In the genomic region with DNA sequence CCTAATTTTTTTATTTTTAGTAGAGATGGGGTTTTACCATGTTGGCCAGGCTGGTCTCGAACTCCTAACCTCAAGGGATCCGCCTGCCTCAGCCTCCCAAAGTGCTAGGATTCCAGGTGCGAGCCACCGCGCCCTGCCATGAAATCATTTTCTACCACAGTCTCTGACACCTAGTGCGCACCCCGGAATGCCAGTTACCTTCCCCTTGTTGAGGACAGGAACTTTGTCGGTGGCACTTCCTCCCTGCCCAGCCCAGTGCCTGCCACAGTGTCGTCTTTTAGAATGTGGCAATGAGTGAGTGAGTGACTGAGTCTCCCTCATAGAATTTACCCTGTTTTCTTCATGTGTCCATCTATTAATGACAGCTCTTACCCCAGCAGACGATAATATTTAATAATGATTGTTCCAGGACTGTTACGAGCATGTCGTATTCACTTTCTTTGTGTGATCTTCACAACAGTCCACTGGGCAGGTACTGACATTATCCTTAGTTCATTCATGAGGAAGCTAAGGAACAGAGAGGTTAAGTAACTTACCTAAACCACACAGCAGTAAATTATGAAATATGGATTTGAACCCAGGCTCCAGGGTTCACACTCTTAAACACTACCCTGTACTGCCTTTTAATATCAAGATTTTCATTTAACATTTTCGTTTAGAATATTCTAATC, we compare ENCODE assay signal across 11 cellular contexts. TPM values are rescaled to one million over a fixed set of nuclear protein-coding genes. Genes with fewer than 3 reads are reported as not detected.
A peak's percentile ranks its signal among the peaks of the same experiment; 100 is the strongest.
DNase-seq lines count a peak whose midpoint lies in the region; ATAC-seq, FAIRE-seq and TF ChIP-seq lines count a peak whose summit lies in the region.
"Had no signal": no experiment of that assay in that cellular context is flagged by ENCODE, and none has a peak within 500 bp of the region (broad histone marks: within the 10 kb centered on the region; RNA-seq: fewer than 3 reads in every experiment).

No MANE protein-coding gene starts in this region.

- peaks cover 11% of the 10 kb centered on the region for H3K36me3 Mint-ChIP-seq in activated CD4-positive, alpha-beta T cell treated with anti-CD3 and anti-CD28 coated beads, Interleukin-2, amount 10 ng/mL, durations not matched to agents 24 days and 14 days (ENCODE audit: low read depth)

- H3K27me3 ChIP-seq in RWPE2 (ENCODE audit: insufficient read depth, poor library complexity, severe bottlenecking) (no peaks in the 10 kb centered on the region), small intestine (ENCODE audit: control insufficient read depth in 2 of 2, insufficient read depth in 2 of 2, low read length in 2 of 2) (no peaks in the 10 kb centered on the region)

- intact Hi-C loops in activated CD4-positive, alpha-beta T cell treated with anti-CD3 and anti-CD28 coated beads, Interleukin-2, amount 10 ng/mL, durations not matched to agents 24 days and 14 days (cut with micrococcal nuclease): no loop called here

- H3K9me3 Mint-ChIP-seq in activated CD4-positive, alpha-beta T cell treated with anti-CD3 and anti-CD28 coated beads, Interleukin-2, amount 10 ng/mL, durations not matched to agents 24 days and 14 days: no peaks in the 10 kb centered on the region

- no peaks in the 10 kb centered on the region for H3K9me3 ChIP-seq in RWPE2 (ENCODE audit: severe bottlenecking)
- H3K9me3 ChIP-seq in small intestine (ENCODE audit: control insufficient read depth, low read depth): no peaks in the 10 kb centered on the region

- no peak for FAIRE-seq in small intestine (lab: Jason Lieb, UNC)

- peaks cover 26% of the 10 kb centered on the region for H3K4me1 Mint-ChIP-seq in activated CD4-positive, alpha-beta T cell treated with anti-CD3 and anti-CD28 coated beads, Interleukin-2, amount 10 ng/mL, durations not matched to agents 24 days and 14 days

- no peak overlapping the region for H3K4me3 ChIP-seq in RWPE2 (ENCODE audit: severe bottlenecking)
- H3K4me3 ChIP-seq in epithelial cell of esophagus (ENCODE audit: low read length): peak overlapping the region; percentile 78
- peak overlapping the region in 4 of 7 experiments; percentile 84 to 96 (median 91) for H3K4me3 ChIP-seq in skin epidermis
- H3K4me3 ChIP-seq in small intestine (ENCODE audit: low read depth in 1 of 2, low read length in 2 of 2): peak overlapping the region in 1 of 2 donors; percentile 89

- DNase-seq in activated CD4-positive, alpha-beta T cell treated with anti-CD3 and anti-CD28 coated beads, Interleukin-2, amount 10 ng/mL, durations not matched to agents 24 days and 14 days: no peak
- no peak for DNase-seq in activated CD4-positive, alpha-beta T cell treated with anti-CD3 and anti-CD28 coated beads, Interleukin-2, amount 50 U/mL, for 1 hour
- DNase-seq in RWPE2 (ENCODE audit: low spot score) (no peak), epithelial cell of esophagus (ENCODE audit: low read depth) (no peak), cerebellum (ENCODE audit: low spot score) (no peak), small intestine (no peak)
- DNase-seq: NCI-H2171 treated with DMSO at 0.1 percent for 48 hours had no signal

- TF ChIP-seq CTCF in RWPE2 (IDR thresholded peaks at IDR 0.05; ENCODE audit: poor library complexity, severe bottlenecking) (no peak), epithelial cell of esophagus (IDR thresholded peaks at IDR 0.05; ENCODE audit: insufficient read depth, low read depth, low read length, missing control alignments) (no peak)

- ATAC-seq in RWPE2 (ENCODE audit: low read depth) (no peak), GM18873 (IDR thresholded peaks at IDR 0.05; ENCODE audit: low FRiP score, unreplicated experiment) (no peak)

- peak overlapping the region; percentile 23 for H3K4me3 Mint-ChIP-seq in activated CD4-positive, alpha-beta T cell treated with anti-CD3 and anti-CD28 coated beads, Interleukin-2, amount 10 ng/mL, durations not matched to agents 24 days and 14 days

- peaks cover 24% of the 10 kb centered on the region for H3K4me1 ChIP-seq in RWPE2 (ENCODE audit: insufficient read depth, poor library complexity, severe bottlenecking)
- H3K4me1 ChIP-seq in small intestine (ENCODE audit: control insufficient read depth in 2 of 2, insufficient read depth in 1 of 2, low read depth in 1 of 2, low read length in 1 of 2): peaks cover 9% of the 10 kb centered on the region in 2 donors

- H3K27me3 Mint-ChIP-seq in activated CD4-positive, alpha-beta T cell treated with anti-CD3 and anti-CD28 coated beads, Interleukin-2, amount 10 ng/mL, durations not matched to agents 24 days and 14 days: no peaks in the 10 kb centered on the region

- H3K27ac ChIP-seq in RWPE2 (ENCODE audit: poor library complexity, severe bottlenecking) (peak overlapping the region; percentile 46), skin epidermis (peak overlapping the region in 17 of 21 experiments; percentile 0 to 98 (median 96)), small intestine (ENCODE audit: low read depth in 1 of 2, low read length in 1 of 2) (peak overlapping the region in 1 of 2 donors; percentile 86)

- WGBS in small intestine, 3 donors: 79 to 89% (median 79%) methylated on average over 13 of the region's 13 CpGs

- H3K36me3 ChIP-seq in RWPE2 (ENCODE audit: low read depth) (peaks cover 32% of the 10 kb centered on the region), small intestine (ENCODE audit: control insufficient read depth in 2 of 2, insufficient read depth in 2 of 2, low read length in 2 of 2) (no peaks in the 10 kb centered on the region)

- no peak overlapping the region for H3K27ac Mint-ChIP-seq in activated CD4-positive, alpha-beta T cell treated with anti-CD3 and anti-CD28 coated beads, Interleukin-2, amount 10 ng/mL, durations not matched to agents 24 days and 14 days

RNA-seq across cellular contexts. Expression of gene OSBPL2, which starts 1.8 kb away (rescaled TPM):
- 29.0 and 29.2 TPM in 2 replicates for total RNA-seq in activated CD4-positive, alpha-beta T cell treated with anti-CD3 and anti-CD28 coated beads, Interleukin-2, amount 10 ng/mL, durations not matched to agents 24 days and 14 days
- total RNA-seq in cerebellum: 40.3 TPM
- polyA plus RNA-seq in small intestine: 10 to 100 TPM; 19.9 to 30.4 (median 28.1) TPM

RNA-seq across cellular contexts. Expression of gene HRH3, which starts 20.1 kb away (rescaled TPM):
- not detected in 2 replicates for total RNA-seq in activated CD4-positive, alpha-beta T cell treated with anti-CD3 and anti-CD28 coated beads, Interleukin-2, amount 10 ng/mL, durations not matched to agents 24 days and 14 days
- 1.7 TPM for total RNA-seq in cerebellum
- under 1 TPM in 1 of 3 donors, not detected in 2; 0.31 TPM for polyA plus RNA-seq in small intestine
- total RNA-seq: fibroblast of lung, SK-MEL-5 had no signal
- polyA plus RNA-seq: fibroblast of lung had no signal

RNA-seq across cellular contexts. Expression of gene MTG2, which starts 57.3 kb away (rescaled TPM):
- 43.0 and 44.4 TPM in 2 replicates for total RNA-seq in activated CD4-positive, alpha-beta T cell treated with anti-CD3 and anti-CD28 coated beads, Interleukin-2, amount 10 ng/mL, durations not matched to agents 24 days and 14 days
- total RNA-seq in cerebellum: 18.7 TPM
- polyA plus RNA-seq in small intestine: 10 to 100 TPM; 24.9 to 39.4 (median 34.4) TPM
